24 cellular contexts compared by ENCODE assay signal in genomic region chr6:159234102-159234553, GRCh38.
DNase-seq lines count a peak whose midpoint lies in the region; ATAC-seq and TF ChIP-seq lines count a peak whose summit lies in the region.
"Had no signal": no experiment of that assay in that cellular context is flagged by ENCODE, and none has a peak within 500 bp of the region (broad histone marks: within the 10 kb centered on the region; RNA-seq: fewer than 3 reads in every experiment).

No MANE protein-coding gene starts in this region.

- no peaks in the 10 kb centered on the region for H3K9me2 ChIP-seq in SK-N-SH
- H3K9me2 ChIP-seq in GM23248 (ENCODE audit: insufficient read depth): no peaks in the 10 kb centered on the region

- H3K4me3 Mint-ChIP-seq in nephron progenitor cell: peak overlapping the region; percentile 78
- H3K4me3 Mint-ChIP-seq: activated CD4-positive, alpha-beta T cell treated with anti-CD3 and anti-CD28 coated beads, Interleukin-2, amount 10 ng/mL, durations not matched to agents 7 days and 5 days; activated naive CD8-positive, alpha-beta T cell; B cell; natural killer cell treated with Interleukin-12 subunit alpha and Interleukin-12 subunit beta and Interleukin-15 and Interleukin-18, amount 100 ng/mL, for 72 hours; stimulated activated naive B cell treated with anti-CD40 and anti-IgM and Interleukin-4, amounts not matched to agents 10 μg/mL and 1 μg/mL and 100 μg/mL, for 72 hours; T-helper 17 cell had no signal

- ATAC-seq in SK-N-SH treated with all-trans-retinoic acid at 6 μM for 48 hours (no peak), foreskin keratinocyte (peak; percentile 18), GM19023 (IDR thresholded peaks at IDR 0.05; ENCODE audit: unreplicated experiment) (no peak), GM18858 (IDR thresholded peaks at IDR 0.05; ENCODE audit: unreplicated experiment) (no peak)
- ATAC-seq: left colon, T-helper 17 cell had no signal

- H3K4me3 ChIP-seq in SK-N-SH (ENCODE audit: low read depth in 2 of 2, low read length in 1 of 2) (no peak overlapping the region), suprapubic skin (peak overlapping the region; percentile 29), GM23248 (no peak overlapping the region)
- H3K4me3 ChIP-seq: ascending aorta, thyroid gland had no signal

- no peaks in the 10 kb centered on the region for H3K4me1 ChIP-seq in SK-N-SH (ENCODE audit: control insufficient read depth in 1 of 2, insufficient read depth in 2 of 2, low read depth in 1 of 2, low read length in 1 of 2)
- peaks cover 8% of the 10 kb centered on the region for H3K4me1 ChIP-seq in foreskin keratinocyte
- peaks cover 5% of the 10 kb centered on the region for H3K4me1 ChIP-seq in suprapubic skin
- H3K4me1 ChIP-seq in GM23248 (ENCODE audit: insufficient read depth): no peaks in the 10 kb centered on the region
- H3K4me1 ChIP-seq: ascending aorta, thyroid gland had no signal

- TF ChIP-seq POLR2A in suprapubic skin (IDR thresholded peaks at IDR 0.05): no peak

- H4K20me1 ChIP-seq in SK-N-SH (ENCODE audit: insufficient read depth): no peaks in the 10 kb centered on the region
- no peaks in the 10 kb centered on the region for H4K20me1 ChIP-seq in GM23248 (ENCODE audit: insufficient read depth)

- peaks cover 64% of the 10 kb centered on the region for H3K27me3 ChIP-seq in SK-N-SH (ENCODE audit: insufficient read depth)
- H3K27me3 ChIP-seq in foreskin keratinocyte: peaks cover 25% of the 10 kb centered on the region
- peaks cover 36% of the 10 kb centered on the region for H3K27me3 ChIP-seq in suprapubic skin
- no peaks in the 10 kb centered on the region for H3K27me3 ChIP-seq in GM23248 (replicated peaks; ENCODE audit: insufficient read depth)
- H3K27me3 ChIP-seq: ascending aorta, thyroid gland had no signal

- CTCF ChIA-PET in SK-N-SH (lab: Yijun Ruan, JAX): interaction anchor here (0.9 to 6.9 kb wide), 4 partner anchors 17 to 229 kb away, joined by 4 to 32 read pairs (median 5); no protein-coding TSS in a partner anchor

- peaks cover 70% of the 10 kb centered on the region for H3K27me3 Mint-ChIP-seq in nephron progenitor cell (ENCODE audit: low read depth, poor library complexity)

- in situ Hi-C loops in GM23248 (cut with MboI): no loop called here

- TF ChIP-seq CTCF in SK-N-SH (IDR thresholded peaks at IDR 0.05) (no peak), foreskin keratinocyte (conservative IDR thresholded peaks at IDR 0.05) (no peak), nephron progenitor cell (IDR thresholded peaks at IDR 0.05) (no peak), suprapubic skin (IDR thresholded peaks at IDR 0.05) (no peak)

- H3K27ac ChIP-seq in SK-N-SH (ENCODE audit: low read depth in 2 of 2, low read length in 1 of 2): no peak overlapping the region
- H3K27ac ChIP-seq in foreskin keratinocyte: no peak overlapping the region
- H3K27ac ChIP-seq in suprapubic skin: no peak overlapping the region
- H3K27ac ChIP-seq in GM23248: no peak overlapping the region
- H3K27ac ChIP-seq: ascending aorta, gastroesophageal sphincter, thyroid gland had no signal

- TF ChIP-seq EP300 in SK-N-SH (IDR thresholded peaks at IDR 0.05; ENCODE audit: borderline replicate concordance in 1 of 2, low read depth in 1 of 2, low read length in 1 of 2): no peak
- TF ChIP-seq EP300 in suprapubic skin (IDR thresholded peaks at IDR 0.05): no peak

- POLR2A ChIA-PET in SK-N-SH (lab: Yijun Ruan, JAX): no interaction called here

- H3K36me3 ChIP-seq in SK-N-SH (replicated peaks in 1 of 2; ENCODE audit: control insufficient read depth in 1 of 2, insufficient read depth in 2 of 2, low read length in 1 of 2) (no peaks in the 10 kb centered on the region), suprapubic skin (no peaks in the 10 kb centered on the region), GM23248 (ENCODE audit: low read depth) (no peaks in the 10 kb centered on the region)
- H3K36me3 ChIP-seq: ascending aorta, gastroesophageal sphincter, thyroid gland had no signal

- 11% methylated on average over 14 of the region's 26 CpGs for WGBS in SK-N-SH (ENCODE audit: low lambda C conversion rate)
- WGBS in suprapubic skin: 43% methylated on average over 15 of the region's 26 CpGs
- 74 to 84% methylated on average over 17 to 26 of the region's 26 CpGs for WGBS in GM23248 (ENCODE audit: low coverage in 1 of 2, low lambda C conversion rate in 2 of 2, missing lambda C conversion rate in 2 of 2), 2 experiments

- no peaks in the 10 kb centered on the region for H3K36me3 Mint-ChIP-seq in nephron progenitor cell (ENCODE audit: low read depth)
- H3K36me3 Mint-ChIP-seq: activated naive CD8-positive, alpha-beta T cell; natural killer cell treated with Interleukin-12 subunit alpha and Interleukin-12 subunit beta and Interleukin-15 and Interleukin-18, amount 100 ng/mL, for 72 hours; stimulated activated naive B cell treated with anti-CD40 and anti-IgM and Interleukin-4, amounts not matched to agents 10 μg/mL and 1 μg/mL and 100 μg/mL, for 72 hours had no signal

- no peaks in the 10 kb centered on the region for H3K79me2 ChIP-seq in SK-N-SH (ENCODE audit: insufficient read depth)
- no peaks in the 10 kb centered on the region for H3K79me2 ChIP-seq in GM23248 (ENCODE audit: insufficient read depth)

- H3F3A ChIP-seq in SK-N-SH (replicated peaks; ENCODE audit: insufficient read depth) (no peaks in the 10 kb centered on the region), GM23248 (ENCODE audit: insufficient read depth) (no peaks in the 10 kb centered on the region)

- no peak overlapping the region for H2AFZ ChIP-seq in SK-N-SH (ENCODE audit: low read depth)
- H2AFZ ChIP-seq in GM23248: no peak overlapping the region

- no peaks in the 10 kb centered on the region for H3K4me1 Mint-ChIP-seq in nephron progenitor cell
- H3K4me1 Mint-ChIP-seq: activated CD4-positive, alpha-beta T cell treated with anti-CD3 and anti-CD28 coated beads, Interleukin-2, amount 10 ng/mL, durations not matched to agents 7 days and 5 days had no signal

- no peak for TF ChIP-seq RAD21 in SK-N-SH (IDR thresholded peaks at IDR 0.05; ENCODE audit: low read length)

- H3K9me3 ChIP-seq in SK-N-SH: no peaks in the 10 kb centered on the region
- no peaks in the 10 kb centered on the region for H3K9me3 ChIP-seq in suprapubic skin
- no peaks in the 10 kb centered on the region for H3K9me3 ChIP-seq in GM23248 (ENCODE audit: low read depth)
- H3K9me3 ChIP-seq: ascending aorta, gastroesophageal sphincter, thyroid gland had no signal

- H3K4me2 ChIP-seq in SK-N-SH (no peak overlapping the region), GM23248 (ENCODE audit: unreplicated experiment) (no peak overlapping the region)

- DNase-seq in SK-N-SH: peak; percentile 24
- no peak for DNase-seq in foreskin keratinocyte
- no peak for DNase-seq in nephron progenitor cell
- DNase-seq in suprapubic skin (ENCODE audit: low spot score in 2 of 2): no peak
- no peak for DNase-seq in GM23248
- DNase-seq: activated CD4-positive, alpha-beta T cell treated with anti-CD3 and anti-CD28 coated beads, Interleukin-2, amount 10 ng/mL, durations not matched to agents 7 days and 5 days; cerebellar nuclear complex; DMS79 treated with DMSO at 0.1 percent for 48 hours; effector CD4-positive, alpha-beta T cell; left colon; midbrain; NCI-H1105; stimulated activated CD4-positive, alpha-beta T cell treated with anti-CD3 and anti-CD28 coated beads, Interleukin-2, amount 100 ng/mL, for 48 hours; stimulated activated naive B cell treated with anti-CD40 and anti-IgM and Interleukin-4, amounts not matched to agents 10 μg/mL and 1 μg/mL and 100 μg/mL, for 72 hours; T-helper 17 cell; thyroid gland had no signal

- H3K9ac ChIP-seq in SK-N-SH (no peak overlapping the region), GM23248 (no peak overlapping the region)

- H3K9me3 Mint-ChIP-seq in nephron progenitor cell: peaks cover 14% of the 10 kb centered on the region
- H3K9me3 Mint-ChIP-seq: activated CD4-positive, alpha-beta T cell treated with anti-CD3 and anti-CD28 coated beads, Interleukin-2, amount 10 ng/mL, durations not matched to agents 7 days and 5 days; natural killer cell treated with Interleukin-12 subunit alpha and Interleukin-12 subunit beta and Interleukin-15 and Interleukin-18, amount 100 ng/mL, for 72 hours; stimulated activated naive B cell treated with anti-CD40 and anti-IgM and Interleukin-4, amounts not matched to agents 10 μg/mL and 1 μg/mL and 100 μg/mL, for 72 hours had no signal

- no peak overlapping the region for H3K27ac Mint-ChIP-seq in nephron progenitor cell
- H3K27ac Mint-ChIP-seq: activated CD4-positive, alpha-beta T cell treated with anti-CD3 and anti-CD28 coated beads, Interleukin-2, amount 10 ng/mL, durations not matched to agents 7 days and 5 days; activated naive CD8-positive, alpha-beta T cell; B cell; natural killer cell treated with Interleukin-12 subunit alpha and Interleukin-12 subunit beta and Interleukin-15 and Interleukin-18, amount 100 ng/mL, for 72 hours; stimulated activated naive B cell treated with anti-CD40 and anti-IgM and Interleukin-4, amounts not matched to agents 10 μg/mL and 1 μg/mL and 100 μg/mL, for 72 hours; T-helper 17 cell had no signal

TF ChIP-seq in SK-N-SH, 30 proteins besides CTCF, POLR2A, EP300 and RAD21 (continues in another document):
- no peak for TF ChIP-seq NFIC (IDR thresholded peaks at IDR 0.05; ENCODE audit: borderline replicate concordance)
- no peak for TF ChIP-seq EZH2phosphoT487 (IDR thresholded peaks at IDR 0.05; ENCODE audit: borderline replicate concordance, low read depth)
- TF ChIP-seq MEF2A (IDR thresholded peaks at IDR 0.05; ENCODE audit: borderline replicate concordance, low read depth): no peak

TF ChIP-seq in SK-N-SH treated with all-trans-retinoic acid at 6 μM for 48 hours, 23 proteins besides CTCF, POLR2A, EP300 and RAD21 (continues in another document):
- TF ChIP-seq, protein P1, sequence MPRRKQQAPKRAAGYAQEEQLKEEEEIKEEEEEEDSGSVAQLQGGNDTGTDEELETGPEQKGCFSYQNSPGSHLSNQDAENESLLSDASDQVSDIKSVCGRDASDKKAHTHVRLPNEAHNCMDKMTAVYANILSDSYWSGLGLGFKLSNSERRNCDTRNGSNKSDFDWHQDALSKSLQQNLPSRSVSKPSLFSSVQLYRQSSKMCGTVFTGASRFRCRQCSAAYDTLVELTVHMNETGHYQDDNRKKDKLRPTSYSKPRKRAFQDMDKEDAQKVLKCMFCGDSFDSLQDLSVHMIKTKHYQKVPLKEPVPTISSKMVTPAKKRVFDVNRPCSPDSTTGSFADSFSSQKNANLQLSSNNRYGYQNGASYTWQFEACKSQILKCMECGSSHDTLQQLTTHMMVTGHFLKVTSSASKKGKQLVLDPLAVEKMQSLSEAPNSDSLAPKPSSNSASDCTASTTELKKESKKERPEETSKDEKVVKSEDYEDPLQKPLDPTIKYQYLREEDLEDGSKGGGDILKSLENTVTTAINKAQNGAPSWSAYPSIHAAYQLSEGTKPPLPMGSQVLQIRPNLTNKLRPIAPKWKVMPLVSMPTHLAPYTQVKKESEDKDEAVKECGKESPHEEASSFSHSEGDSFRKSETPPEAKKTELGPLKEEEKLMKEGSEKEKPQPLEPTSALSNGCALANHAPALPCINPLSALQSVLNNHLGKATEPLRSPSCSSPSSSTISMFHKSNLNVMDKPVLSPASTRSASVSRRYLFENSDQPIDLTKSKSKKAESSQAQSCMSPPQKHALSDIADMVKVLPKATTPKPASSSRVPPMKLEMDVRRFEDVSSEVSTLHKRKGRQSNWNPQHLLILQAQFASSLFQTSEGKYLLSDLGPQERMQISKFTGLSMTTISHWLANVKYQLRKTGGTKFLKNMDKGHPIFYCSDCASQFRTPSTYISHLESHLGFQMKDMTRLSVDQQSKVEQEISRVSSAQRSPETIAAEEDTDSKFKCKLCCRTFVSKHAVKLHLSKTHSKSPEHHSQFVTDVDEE (CRISPR knock-in tag; IDR thresholded peaks at IDR 0.05): no peak
